8 cellular contexts compared by ENCODE assay signal in genomic region chr13:95300625-95301134, GRCh38. TPM values are rescaled to one million over a fixed set of nuclear protein-coding genes. Genes with fewer than 3 reads are reported as not detected.
DNase-seq lines count a peak whose midpoint lies in the region; ATAC-seq, FAIRE-seq and TF ChIP-seq lines count a peak whose summit lies in the region.

No MANE protein-coding gene starts in this region.

- FAIRE-seq in GM12878 (lab: Jason Lieb, UNC) (no peak), small intestine (lab: Jason Lieb, UNC) (no peak)

- peak overlapping the region; percentile 87 for H3K27ac Mint-ChIP-seq in T-helper 2 cell treated with Interferon-gamma antibody and Interleukin-4, amounts not matched to agents 5 μg/mL and 100 μg/mL, for 36 hours

- peak overlapping the region; percentile 91 for H3K4me3 Mint-ChIP-seq in T-helper 2 cell treated with Interferon-gamma antibody and Interleukin-4, amounts not matched to agents 5 μg/mL and 100 μg/mL, for 36 hours

- TF ChIP-seq CTCF in IMR-90 (conservative IDR thresholded peaks at IDR 0.05; ENCODE audit: low read depth, low read length) (peak; percentile 30; the same call in 1 of the 2 replicates), GM12878 (IDR thresholded peaks at IDR 0.05 in 2 of 3, conservative IDR thresholded peaks at IDR 0.05 in 1 of 3; ENCODE audit: control insufficient read depth in 2 of 3, extremely low read depth in 1 of 3, insufficient read depth in 1 of 3, low read depth in 3 of 3, low read length in 3 of 3) (peak; percentile 26 to 45 (median 36); a peak in 3 of 6 replicates)

- peak overlapping the region; percentile 74 for H2BK5ac ChIP-seq in IMR-90 (ENCODE audit: low read depth, low read length, poor library complexity, severe bottlenecking)

- H2AFZ ChIP-seq in IMR-90 (replicated peaks; ENCODE audit: low read length, poor library complexity) = peak overlapping the region; percentile 92
- H2AFZ ChIP-seq in GM12878 (ENCODE audit: control insufficient read depth, low read depth, low read length) = peak overlapping the region; percentile 59

- peak; percentile 14 for DNase-seq in GM04503 (ENCODE audit: low read depth)
- peak; percentile 67 for DNase-seq in IMR-90
- DNase-seq in T-helper 2 cell treated with Interferon-gamma antibody and Interleukin-4, amounts not matched to agents 5 μg/mL and 100 μg/mL, for 36 hours (ENCODE audit: low spot score) = peak; percentile 37
- no peak for DNase-seq in GM12878 (ENCODE audit: low read depth, low spot score)
- DNase-seq in small intestine = peak; percentile 74
- DNase-seq in NCI-H2029 (lab: John Stamatoyannopoulos, UW) = no peak

- peak overlapping the region; percentile 99 for H2AK9ac ChIP-seq in IMR-90 (replicated peaks; ENCODE audit: low read depth, low read length, poor library complexity)

- peaks cover 23% of the 10 kb centered on the region for H3K4me1 Mint-ChIP-seq in T-helper 2 cell treated with Interferon-gamma antibody and Interleukin-4, amounts not matched to agents 5 μg/mL and 100 μg/mL, for 36 hours (ENCODE audit: low read depth)

- H3K14ac ChIP-seq in IMR-90 (replicated peaks; ENCODE audit: low read depth, low read length) = peak overlapping the region; percentile 94

- TF ChIP-seq RAD21 in IMR-90 (IDR thresholded peaks at IDR 0.05; ENCODE audit: low read length) = no peak; the same call in 1 of the 2 replicates
- TF ChIP-seq RAD21 in GM12878 (IDR thresholded peaks at IDR 0.05; ENCODE audit: insufficient read depth, low read depth, low read length) = peak; percentile 44; the same call in 1 of the 2 replicates

- peaks cover 20% of the 10 kb centered on the region for H3K4me1 ChIP-seq in IMR-90 (ENCODE audit: control insufficient read depth, insufficient read depth, low read length)
- peaks cover 14% of the 10 kb centered on the region for H3K4me1 ChIP-seq in GM12878 (ENCODE audit: control insufficient read depth, insufficient read depth, low read length)
- H3K4me1 ChIP-seq in iPS-20b (ENCODE audit: insufficient read depth, low read length) = no peaks in the 10 kb centered on the region
- peaks cover 0 to 9% of the 10 kb centered on the region in 2 donors for H3K4me1 ChIP-seq in small intestine (ENCODE audit: control insufficient read depth in 2 of 2, insufficient read depth in 1 of 2, low read depth in 1 of 2, low read length in 1 of 2)

- H2BK120ac ChIP-seq in IMR-90 (ENCODE audit: low read depth, low read length) = peak overlapping the region; percentile 85

- ATAC-seq in GM21576 (IDR thresholded peaks at IDR 0.05; ENCODE audit: unreplicated experiment) (peak; percentile 59), IMR-90 (ENCODE audit: low read depth) (peak; percentile 64), GM12878 (peak; percentile 61)

- CTCF ChIA-PET in IMR-90 (lab: Yijun Ruan, JAX) (no interaction called here), GM12878 (lab: Yijun Ruan, JAX) (interaction anchor here (0.7 to 11.9 kb wide), 12 partner anchors 9 to 109 kb away, joined by 3 to 198 read pairs (median 6); no protein-coding TSS in a partner anchor)

- H3K36me3 ChIP-seq in IMR-90 (ENCODE audit: control insufficient read depth, insufficient read depth, low read length) (peaks cover 15% of the 10 kb centered on the region), GM12878 (ENCODE audit: control insufficient read depth in 2 of 2, insufficient read depth in 2 of 2, low read length in 1 of 2) (peaks cover 0 to 5% of the 10 kb centered on the region in 2 experiments; a peak in 2 of 4 replicates), iPS-20b (ENCODE audit: insufficient read depth, low read depth, low read length) (no peaks in the 10 kb centered on the region), small intestine (ENCODE audit: control insufficient read depth in 2 of 2, insufficient read depth in 2 of 2, low read length in 2 of 2) (no peaks in the 10 kb centered on the region)

- dilution Hi-C loops in IMR-90 (cut with HindIII; ENCODE audit: low sequenced_read_pairs, unreplicated experiment) = no loop called here

- peaks cover 20 to 62% of the 10 kb centered on the region in 2 experiments for H3K79me1 ChIP-seq in IMR-90 (ENCODE audit: low read depth in 1 of 2, low read length in 2 of 2)

- H4K5ac ChIP-seq in IMR-90 (ENCODE audit: low read depth, low read length) = peak overlapping the region; percentile 36

- peak overlapping the region; percentile 86; the same call in 2 of the 3 replicates for H2BK15ac ChIP-seq in IMR-90 (ENCODE audit: low read depth, low read length)

- no peaks in the 10 kb centered on the region for H3K9me3 ChIP-seq in IMR-90 (ENCODE audit: control insufficient read depth, insufficient read depth, low read length)
- no peaks in the 10 kb centered on the region for H3K9me3 ChIP-seq in GM12878 (replicated peaks; ENCODE audit: control insufficient read depth, insufficient read depth, low read length)
- no peaks in the 10 kb centered on the region; the same call in 1 of the 2 replicates for H3K9me3 ChIP-seq in iPS-20b (ENCODE audit: insufficient read depth, low read depth, low read length)
- H3K9me3 ChIP-seq in small intestine (ENCODE audit: control insufficient read depth, low read depth) = no peaks in the 10 kb centered on the region

- H3K27ac ChIP-seq in IMR-90 (ENCODE audit: insufficient read depth, low read length) (peak overlapping the region; percentile 96), GM12878 (ENCODE audit: control insufficient read depth, insufficient read depth) (peak overlapping the region; percentile 89), iPS-20b (ENCODE audit: low read length) (no peak overlapping the region), small intestine (ENCODE audit: low read depth in 1 of 2, low read length in 1 of 2) (peak overlapping the region; percentile 13 to 91)

- no peaks in the 10 kb centered on the region for H3K36me3 Mint-ChIP-seq in T-helper 2 cell treated with Interferon-gamma antibody and Interleukin-4, amounts not matched to agents 5 μg/mL and 100 μg/mL, for 36 hours (ENCODE audit: low read depth)

- TF ChIP-seq POLR2A in IMR-90 (IDR thresholded peaks at IDR 0.05; ENCODE audit: low read depth, low read length) (no peak), GM12878 (IDR thresholded peaks at IDR 0.05; ENCODE audit: low read depth, low read length) (no peak)

- H4K91ac ChIP-seq in IMR-90 (ENCODE audit: insufficient read depth, low read depth, low read length) = peak overlapping the region; percentile 97

- SMC1A ChIA-PET in GM12878 (lab: Charles Lee; ENCODE audit: uncharacterized antibody, unreplicated experiment) = interaction anchor here (0.6 to 12.1 kb wide), 13 partner anchors 9 to 109 kb away, joined by 3 to 157 read pairs (median 6); no protein-coding TSS in a partner anchor

- H2BK20ac ChIP-seq in IMR-90 (ENCODE audit: low read depth, low read length) = peak overlapping the region; percentile 90

- peak overlapping the region; percentile 67 to 98 for H4K8ac ChIP-seq in IMR-90 (ENCODE audit: low read depth in 2 of 2, low read length in 2 of 2)

- peaks cover 56% of the 10 kb centered on the region for H3K79me2 ChIP-seq in GM12878 (ENCODE audit: control insufficient read depth, insufficient read depth, low read length)

- peak overlapping the region; percentile 78 for H3K4me3 ChIP-seq in IMR-90 (ENCODE audit: insufficient read depth, low read depth, low read length)
- H3K4me3 ChIP-seq in GM12878 = peak overlapping the region; percentile 94
- peak overlapping the region; percentile 83 for H3K4me3 ChIP-seq in iPS-20b (ENCODE audit: low read length)
- H3K4me3 ChIP-seq in small intestine (ENCODE audit: low read depth in 1 of 2, low read length in 2 of 2) = peak overlapping the region; percentile 51 to 83

- peaks cover 25% of the 10 kb centered on the region for H4K20me1 ChIP-seq in IMR-90 (ENCODE audit: insufficient read depth, low read length)
- H4K20me1 ChIP-seq in GM12878 (ENCODE audit: control insufficient read depth, insufficient read depth) = no peaks in the 10 kb centered on the region; the same call in 1 of the 2 replicates

- intact Hi-C loops in IMR-90 (cut with micrococcal nuclease) (loop anchor here (1.0 to 2.0 kb wide), 4 partner anchors 29 to 109 kb away; no protein-coding TSS in a partner anchor), GM12878 (cut with micrococcal nuclease; ENCODE audit: unreplicated experiment) (loop anchor here (1.0 to 5.0 kb wide), 3 partner anchors 40 to 177 kb away; no protein-coding TSS in a partner anchor)

- BruUV-seq in IMR-90 (replicated peaks; lab: Mats Ljungman, UMichigan) (no TSS peak), GM12878 (replicated peaks; lab: Mats Ljungman, UMichigan) (no TSS peak)

- peaks cover 11% of the 10 kb centered on the region for H3K27me3 Mint-ChIP-seq in T-helper 2 cell treated with Interferon-gamma antibody and Interleukin-4, amounts not matched to agents 5 μg/mL and 100 μg/mL, for 36 hours (ENCODE audit: low read depth)

- H3K9me1 ChIP-seq in IMR-90 (ENCODE audit: insufficient read depth, low read length) = peaks cover 12% of the 10 kb centered on the region

- RAD21 ChIA-PET in GM12878 (lab: Charles Lee; ENCODE audit: unreplicated experiment) = interaction anchor here (0.7 to 9.2 kb wide), 14 partner anchors 12 to 117 kb away, joined by 3 to 113 read pairs (median 15); no protein-coding TSS in a partner anchor

- peak overlapping the region; percentile 95 for H3K4ac ChIP-seq in IMR-90 (ENCODE audit: low read depth, low read length)

- H3K27me3 ChIP-seq in IMR-90 (ENCODE audit: control insufficient read depth, insufficient read depth, low read length) (no peaks in the 10 kb centered on the region), GM12878 (replicated peaks in 1 of 2; ENCODE audit: control insufficient read depth in 2 of 2, insufficient read depth in 2 of 2, low read length in 1 of 2) (no peaks in the 10 kb centered on the region), iPS-20b (ENCODE audit: insufficient read depth, low read length) (peaks cover 32% of the 10 kb centered on the region), small intestine (ENCODE audit: control insufficient read depth in 2 of 2, insufficient read depth in 2 of 2, low read length in 2 of 2) (no peaks in the 10 kb centered on the region)

- H3K56ac ChIP-seq in IMR-90 (ENCODE audit: extremely low read depth, insufficient read depth, low read length) = peak overlapping the region; percentile 95

- WGBS in IMR-90 (ENCODE audit: extremely low coverage in 2 of 2, insufficient read length in 1 of 2), 2 experiments = 2% methylated on average over 25 of the region's 39 CpGs; no CpG with 5 or more reads in 1 of the 2 experiments
- 1% methylated on average over 29 of the region's 39 CpGs for WGBS in GM12878 (ENCODE audit: insufficient coverage, insufficient replicate concordance, low lambda C conversion rate, missing lambda C conversion rate)
- 1% methylated on average over 26 to 39 of the region's 39 CpGs for WGBS in small intestine, 3 donors

- POLR2A ChIA-PET in IMR-90 (lab: Charles Lee; ENCODE audit: unreplicated experiment) (interaction anchor here (0.5 kb wide), 2 partner anchors 81 to 93 kb away, joined by 3 read pairs; no protein-coding TSS in a partner anchor), GM12878 (lab: Charles Lee) (interaction anchor here (0.6 to 5.3 kb wide), 8 partner anchors 21 to 109 kb away, joined by 3 to 54 read pairs (median 4); no protein-coding TSS in a partner anchor)

- peak overlapping the region; percentile 97 for H2AK5ac ChIP-seq in IMR-90 (ENCODE audit: low read depth, low read length)

- H3K23ac ChIP-seq in IMR-90 (ENCODE audit: low read depth, low read length) = peak overlapping the region; percentile 96

- H3K9me3 Mint-ChIP-seq in T-helper 2 cell treated with Interferon-gamma antibody and Interleukin-4, amounts not matched to agents 5 μg/mL and 100 μg/mL, for 36 hours = no peaks in the 10 kb centered on the region

- H3K18ac ChIP-seq in IMR-90 (ENCODE audit: low read depth, low read length) = peak overlapping the region; percentile 67

- no peak for TF ChIP-seq EP300 in GM12878 (IDR thresholded peaks at IDR 0.05; ENCODE audit: borderline replicate concordance in 1 of 2, control insufficient read depth in 1 of 2, low read depth in 2 of 2, low read length in 2 of 2)

- peak overlapping the region; percentile 98 for H3K9ac ChIP-seq in IMR-90 (ENCODE audit: low read depth, low read length)
- peak overlapping the region; percentile 84 for H3K9ac ChIP-seq in GM12878 (ENCODE audit: control insufficient read depth, insufficient read depth, low read length)
- peak overlapping the region; percentile 60 for H3K9ac ChIP-seq in iPS-20b (ENCODE audit: low read depth, low read length)

- H3K4me2 ChIP-seq in IMR-90 (ENCODE audit: low read depth, low read length) = peak overlapping the region; percentile 85
- H3K4me2 ChIP-seq in GM12878 (ENCODE audit: control insufficient read depth, insufficient read depth) = peak overlapping the region; percentile 83

- in situ Hi-C loops in IMR-90 (cut with MboI; ENCODE audit: low sequenced_read_pairs) = no loop called here
- in situ Hi-C loops in GM12878 (cut with MboI) = no loop called here

RNA-seq across cellular contexts. Expression of gene ABCC4, which starts 0.6 kb away (rescaled TPM):
- 41.4 and 56.1 TPM in 2 replicates for total RNA-seq in IMR-90 (2012; rRNA removed)
- 13.1 and 16.6 TPM in 2 replicates for polyA plus RNA-seq in IMR-90 (2012; rRNA removed)
- 6.5 and 6.8 TPM in 2 replicates for polyA plus RNA-seq in IMR-90 (2012; cell fraction: cytosol; rRNA removed)
- polyA plus RNA-seq in IMR-90 (2012; cell fraction: nucleus; rRNA removed; ENCODE audit: low replicate concordance) = 8.8 and 30.7 TPM in 2 replicates
- total RNA-seq in GM12878 (2013; cell fraction: nucleolus; rRNA removed) = 273 and 306 TPM in 2 replicates
- total RNA-seq in GM12878 (2014; rRNA removed) = 28.1 and 37.8 TPM in 2 replicates
- 34.7 and 37.8 TPM in 2 replicates for total RNA-seq in GM12878 (2014; rRNA removed; fragmentation: Illumina TruSeq; extraction: Trizol)
- total RNA-seq in GM12878 (2021) = 35.6 and 36.4 TPM in 2 replicates
- 8.8 TPM for polyA plus RNA-seq in GM12878 (2011; ENCODE audit: low read depth)
- 44.4 and 58.5 TPM in 2 replicates for polyA plus RNA-seq in GM12878 (2011; rRNA removed)
- 21.1 and 22.0 TPM in 2 replicates for polyA plus RNA-seq in GM12878 (2011; cell fraction: cytosol; rRNA removed)
- polyA plus RNA-seq in GM12878 (2011; cell fraction: nucleus; rRNA removed) = 30.5 and 31.4 TPM in 2 replicates
- polyA plus RNA-seq in GM12878 (2012) = 11.4 and 12.6 TPM in 2 replicates
- polyA plus RNA-seq in GM12878 (2014; fragmentation: Illumina TruSeq; extraction: Trizol) = 28.3 and 30.3 TPM in 2 replicates
- 1 to 10 TPM; 7.2 to 8.0 TPM for polyA plus RNA-seq in GM12878 (2014; fragmentation: Nextera tagmentation; extraction: Ambion mirVana)
- polyA plus RNA-seq in GM12878 (2014; rRNA removed) = 16.5 and 20.0 TPM in 2 replicates
- polyA plus RNA-seq in GM12878 (2016; fragmentation: Nextera tagmentation; extraction: Ambion mirVana) = 10 to 100 TPM; 18.3 to 19.3 TPM
- polyA minus RNA-seq in GM12878 (2011; rRNA and poly(A)+ RNA removed) = 127 and 164 TPM in 2 replicates
- polyA minus RNA-seq in GM12878 (2011; cell fraction: cytosol; rRNA and poly(A)+ RNA removed) = 26.5 and 28.6 TPM in 2 replicates
- polyA minus RNA-seq in GM12878 (2011; cell fraction: nucleus; rRNA and poly(A)+ RNA removed) = 73.5 and 115 TPM in 2 replicates
- polyA plus RNA-seq in small intestine = 1 to 10 TPM in 2 of 3 donors, under 1 TPM in 1; 0.67 to 8.1 (median 1.4) TPM

Comparison
In these comparisons a context has a peak if more than half of its experiments do, and no peak if none do; other contexts are left out.
1. DNase-seq: peak in GM04503 (single experiment), IMR-90 (single experiment), T-helper 2 cell treated with Interferon-gamma antibody and Interleukin-4, amounts not matched to agents 5 μg/mL and 100 μg/mL, for 36 hours (single experiment) and small intestine (single experiment); none in GM12878 (single experiment) and NCI-H2029 (single experiment).
2. Peak in every context shown above with its lines, with median percentiles within 50 percentile points of each other: ATAC-seq, H3K4me3 ChIP-seq and H3K9ac ChIP-seq.